1 cellular context compared by ENCODE assay signal in genomic region chr6:15754035-15754705, GRCh38.
TF ChIP-seq lines count a peak whose summit lies in the region.

No MANE protein-coding gene starts in this region.

TF ChIP-seq in K562, 482 proteins besides CTCF, POLR2A, EP300 and RAD21 (continued from another document and continues in another):
- TF ChIP-seq NKRF (IDR thresholded peaks at IDR 0.05; ENCODE audit: borderline replicate concordance) (no peak), ZNF583 (CRISPR knock-in tag; IDR thresholded peaks at IDR 0.05) (no peak), ZNF316 (IDR thresholded peaks at IDR 0.05) (peak; percentile 87), ZNF232 (CRISPR knock-in tag; IDR thresholded peaks at IDR 0.05) (no peak), BDP1 (IDR thresholded peaks at IDR 0.05; ENCODE audit: insufficient read depth, insufficient read length) (no peak), TEAD1 (CRISPR knock-in tag; IDR thresholded peaks at IDR 0.05) (no peak), MAFK (IDR thresholded peaks at IDR 0.05; ENCODE audit: low read length) (peak; percentile 63; the same call in 1 of the 2 replicates), HCFC1 (IDR thresholded peaks at IDR 0.05; ENCODE audit: low read depth, low read length) (peak; percentile 44), ZNF311 (CRISPR knock-in tag; IDR thresholded peaks at IDR 0.05) (0 out of 2 replicates have a peak, but pooled peaks have one; percentile 42), FOXK2 (conservative IDR thresholded peaks at IDR 0.05 in 1 of 2, IDR thresholded peaks at IDR 0.05 in 1 of 2; ENCODE audit: low read depth in 2 of 2) (no peak), ZNF175 (CRISPR knock-in tag; IDR thresholded peaks at IDR 0.05; ENCODE audit: low read depth) (0 out of 2 replicates have a peak, but pooled peaks have one; percentile 30), L3MBTL2 (IDR thresholded peaks at IDR 0.05) (peak; percentile 70; the same call in 1 of the 2 replicates), IRF9 (tag; IDR thresholded peaks at IDR 0.05) (0 out of 2 replicates have a peak, but pooled peaks have one; percentile 8), ZNF589 (CRISPR knock-in tag; IDR thresholded peaks at IDR 0.05; ENCODE audit: low read depth) (0 out of 2 replicates have a peak, but pooled peaks have one; percentile 19), ZNF592 (IDR thresholded peaks at IDR 0.05) (peak; percentile 93), BCOR (IDR thresholded peaks at IDR 0.05) (no peak), ZNF239 (CRISPR knock-in tag; IDR thresholded peaks at IDR 0.05) (no peak), SMAD4 (CRISPR knock-in tag; conservative IDR thresholded peaks at IDR 0.05) (0 out of 2 replicates have a peak, but pooled peaks have one; percentile 35), CREB3L1 (IDR thresholded peaks at IDR 0.05; ENCODE audit: borderline replicate concordance, low read depth) (peak; percentile 51; the same call in 1 of the 2 replicates), NR2C1 (IDR thresholded peaks at IDR 0.05) (no peak), NR2C1 (tag; IDR thresholded peaks at IDR 0.05) (peak; percentile 63), NR4A1 (CRISPR knock-in tag; IDR thresholded peaks at IDR 0.05) (no peak), NR4A1 (tag; IDR thresholded peaks at IDR 0.05) (peak; percentile 30; the same call in 1 of the 2 replicates), MAFG (tag; conservative IDR thresholded peaks at IDR 0.05) (peak; percentile 73)
- TF ChIP-seq, protein P1, sequence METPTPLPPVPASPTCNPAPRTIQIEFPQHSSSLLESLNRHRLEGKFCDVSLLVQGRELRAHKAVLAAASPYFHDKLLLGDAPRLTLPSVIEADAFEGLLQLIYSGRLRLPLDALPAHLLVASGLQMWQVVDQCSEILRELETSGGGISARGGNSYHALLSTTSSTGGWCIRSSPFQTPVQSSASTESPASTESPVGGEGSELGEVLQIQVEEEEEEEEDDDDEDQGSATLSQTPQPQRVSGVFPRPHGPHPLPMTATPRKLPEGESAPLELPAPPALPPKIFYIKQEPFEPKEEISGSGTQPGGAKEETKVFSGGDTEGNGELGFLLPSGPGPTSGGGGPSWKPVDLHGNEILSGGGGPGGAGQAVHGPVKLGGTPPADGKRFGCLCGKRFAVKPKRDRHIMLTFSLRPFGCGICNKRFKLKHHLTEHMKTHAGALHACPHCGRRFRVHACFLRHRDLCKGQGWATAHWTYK (CRISPR knock-in tag; IDR thresholded peaks at IDR 0.05), result no peak
- TF ChIP-seq, protein P2, sequence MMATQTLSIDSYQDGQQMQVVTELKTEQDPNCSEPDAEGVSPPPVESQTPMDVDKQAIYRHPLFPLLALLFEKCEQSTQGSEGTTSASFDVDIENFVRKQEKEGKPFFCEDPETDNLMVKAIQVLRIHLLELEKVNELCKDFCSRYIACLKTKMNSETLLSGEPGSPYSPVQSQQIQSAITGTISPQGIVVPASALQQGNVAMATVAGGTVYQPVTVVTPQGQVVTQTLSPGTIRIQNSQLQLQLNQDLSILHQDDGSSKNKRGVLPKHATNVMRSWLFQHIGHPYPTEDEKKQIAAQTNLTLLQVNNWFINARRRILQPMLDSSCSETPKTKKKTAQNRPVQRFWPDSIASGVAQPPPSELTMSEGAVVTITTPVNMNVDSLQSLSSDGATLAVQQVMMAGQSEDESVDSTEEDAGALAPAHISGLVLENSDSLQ (IDR thresholded peaks at IDR 0.05), result 0 out of 2 replicates have a peak, but pooled peaks have one; percentile 14
- TF ChIP-seq, protein P3, sequence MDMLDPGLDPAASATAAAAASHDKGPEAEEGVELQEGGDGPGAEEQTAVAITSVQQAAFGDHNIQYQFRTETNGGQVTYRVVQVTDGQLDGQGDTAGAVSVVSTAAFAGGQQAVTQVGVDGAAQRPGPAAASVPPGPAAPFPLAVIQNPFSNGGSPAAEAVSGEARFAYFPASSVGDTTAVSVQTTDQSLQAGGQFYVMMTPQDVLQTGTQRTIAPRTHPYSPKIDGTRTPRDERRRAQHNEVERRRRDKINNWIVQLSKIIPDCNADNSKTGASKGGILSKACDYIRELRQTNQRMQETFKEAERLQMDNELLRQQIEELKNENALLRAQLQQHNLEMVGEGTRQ (CRISPR knock-in tag; IDR thresholded peaks at IDR 0.05), result no peak
- TF ChIP-seq, protein P4, sequence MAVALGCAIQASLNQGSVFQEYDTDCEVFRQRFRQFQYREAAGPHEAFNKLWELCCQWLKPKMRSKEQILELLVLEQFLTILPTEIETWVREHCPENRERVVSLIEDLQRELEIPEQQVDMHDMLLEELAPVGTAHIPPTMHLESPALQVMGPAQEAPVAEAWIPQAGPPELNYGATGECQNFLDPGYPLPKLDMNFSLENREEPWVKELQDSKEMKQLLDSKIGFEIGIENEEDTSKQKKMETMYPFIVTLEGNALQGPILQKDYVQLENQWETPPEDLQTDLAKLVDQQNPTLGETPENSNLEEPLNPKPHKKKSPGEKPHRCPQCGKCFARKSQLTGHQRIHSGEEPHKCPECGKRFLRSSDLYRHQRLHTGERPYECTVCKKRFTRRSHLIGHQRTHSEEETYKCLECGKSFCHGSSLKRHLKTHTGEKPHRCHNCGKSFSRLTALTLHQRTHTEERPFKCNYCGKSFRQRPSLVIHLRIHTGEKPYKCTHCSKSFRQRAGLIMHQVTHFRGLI (CRISPR knock-in tag; IDR thresholded peaks at IDR 0.05), result 0 out of 2 replicates have a peak, but pooled peaks have one; percentile 7
- TF ChIP-seq, protein P5, sequence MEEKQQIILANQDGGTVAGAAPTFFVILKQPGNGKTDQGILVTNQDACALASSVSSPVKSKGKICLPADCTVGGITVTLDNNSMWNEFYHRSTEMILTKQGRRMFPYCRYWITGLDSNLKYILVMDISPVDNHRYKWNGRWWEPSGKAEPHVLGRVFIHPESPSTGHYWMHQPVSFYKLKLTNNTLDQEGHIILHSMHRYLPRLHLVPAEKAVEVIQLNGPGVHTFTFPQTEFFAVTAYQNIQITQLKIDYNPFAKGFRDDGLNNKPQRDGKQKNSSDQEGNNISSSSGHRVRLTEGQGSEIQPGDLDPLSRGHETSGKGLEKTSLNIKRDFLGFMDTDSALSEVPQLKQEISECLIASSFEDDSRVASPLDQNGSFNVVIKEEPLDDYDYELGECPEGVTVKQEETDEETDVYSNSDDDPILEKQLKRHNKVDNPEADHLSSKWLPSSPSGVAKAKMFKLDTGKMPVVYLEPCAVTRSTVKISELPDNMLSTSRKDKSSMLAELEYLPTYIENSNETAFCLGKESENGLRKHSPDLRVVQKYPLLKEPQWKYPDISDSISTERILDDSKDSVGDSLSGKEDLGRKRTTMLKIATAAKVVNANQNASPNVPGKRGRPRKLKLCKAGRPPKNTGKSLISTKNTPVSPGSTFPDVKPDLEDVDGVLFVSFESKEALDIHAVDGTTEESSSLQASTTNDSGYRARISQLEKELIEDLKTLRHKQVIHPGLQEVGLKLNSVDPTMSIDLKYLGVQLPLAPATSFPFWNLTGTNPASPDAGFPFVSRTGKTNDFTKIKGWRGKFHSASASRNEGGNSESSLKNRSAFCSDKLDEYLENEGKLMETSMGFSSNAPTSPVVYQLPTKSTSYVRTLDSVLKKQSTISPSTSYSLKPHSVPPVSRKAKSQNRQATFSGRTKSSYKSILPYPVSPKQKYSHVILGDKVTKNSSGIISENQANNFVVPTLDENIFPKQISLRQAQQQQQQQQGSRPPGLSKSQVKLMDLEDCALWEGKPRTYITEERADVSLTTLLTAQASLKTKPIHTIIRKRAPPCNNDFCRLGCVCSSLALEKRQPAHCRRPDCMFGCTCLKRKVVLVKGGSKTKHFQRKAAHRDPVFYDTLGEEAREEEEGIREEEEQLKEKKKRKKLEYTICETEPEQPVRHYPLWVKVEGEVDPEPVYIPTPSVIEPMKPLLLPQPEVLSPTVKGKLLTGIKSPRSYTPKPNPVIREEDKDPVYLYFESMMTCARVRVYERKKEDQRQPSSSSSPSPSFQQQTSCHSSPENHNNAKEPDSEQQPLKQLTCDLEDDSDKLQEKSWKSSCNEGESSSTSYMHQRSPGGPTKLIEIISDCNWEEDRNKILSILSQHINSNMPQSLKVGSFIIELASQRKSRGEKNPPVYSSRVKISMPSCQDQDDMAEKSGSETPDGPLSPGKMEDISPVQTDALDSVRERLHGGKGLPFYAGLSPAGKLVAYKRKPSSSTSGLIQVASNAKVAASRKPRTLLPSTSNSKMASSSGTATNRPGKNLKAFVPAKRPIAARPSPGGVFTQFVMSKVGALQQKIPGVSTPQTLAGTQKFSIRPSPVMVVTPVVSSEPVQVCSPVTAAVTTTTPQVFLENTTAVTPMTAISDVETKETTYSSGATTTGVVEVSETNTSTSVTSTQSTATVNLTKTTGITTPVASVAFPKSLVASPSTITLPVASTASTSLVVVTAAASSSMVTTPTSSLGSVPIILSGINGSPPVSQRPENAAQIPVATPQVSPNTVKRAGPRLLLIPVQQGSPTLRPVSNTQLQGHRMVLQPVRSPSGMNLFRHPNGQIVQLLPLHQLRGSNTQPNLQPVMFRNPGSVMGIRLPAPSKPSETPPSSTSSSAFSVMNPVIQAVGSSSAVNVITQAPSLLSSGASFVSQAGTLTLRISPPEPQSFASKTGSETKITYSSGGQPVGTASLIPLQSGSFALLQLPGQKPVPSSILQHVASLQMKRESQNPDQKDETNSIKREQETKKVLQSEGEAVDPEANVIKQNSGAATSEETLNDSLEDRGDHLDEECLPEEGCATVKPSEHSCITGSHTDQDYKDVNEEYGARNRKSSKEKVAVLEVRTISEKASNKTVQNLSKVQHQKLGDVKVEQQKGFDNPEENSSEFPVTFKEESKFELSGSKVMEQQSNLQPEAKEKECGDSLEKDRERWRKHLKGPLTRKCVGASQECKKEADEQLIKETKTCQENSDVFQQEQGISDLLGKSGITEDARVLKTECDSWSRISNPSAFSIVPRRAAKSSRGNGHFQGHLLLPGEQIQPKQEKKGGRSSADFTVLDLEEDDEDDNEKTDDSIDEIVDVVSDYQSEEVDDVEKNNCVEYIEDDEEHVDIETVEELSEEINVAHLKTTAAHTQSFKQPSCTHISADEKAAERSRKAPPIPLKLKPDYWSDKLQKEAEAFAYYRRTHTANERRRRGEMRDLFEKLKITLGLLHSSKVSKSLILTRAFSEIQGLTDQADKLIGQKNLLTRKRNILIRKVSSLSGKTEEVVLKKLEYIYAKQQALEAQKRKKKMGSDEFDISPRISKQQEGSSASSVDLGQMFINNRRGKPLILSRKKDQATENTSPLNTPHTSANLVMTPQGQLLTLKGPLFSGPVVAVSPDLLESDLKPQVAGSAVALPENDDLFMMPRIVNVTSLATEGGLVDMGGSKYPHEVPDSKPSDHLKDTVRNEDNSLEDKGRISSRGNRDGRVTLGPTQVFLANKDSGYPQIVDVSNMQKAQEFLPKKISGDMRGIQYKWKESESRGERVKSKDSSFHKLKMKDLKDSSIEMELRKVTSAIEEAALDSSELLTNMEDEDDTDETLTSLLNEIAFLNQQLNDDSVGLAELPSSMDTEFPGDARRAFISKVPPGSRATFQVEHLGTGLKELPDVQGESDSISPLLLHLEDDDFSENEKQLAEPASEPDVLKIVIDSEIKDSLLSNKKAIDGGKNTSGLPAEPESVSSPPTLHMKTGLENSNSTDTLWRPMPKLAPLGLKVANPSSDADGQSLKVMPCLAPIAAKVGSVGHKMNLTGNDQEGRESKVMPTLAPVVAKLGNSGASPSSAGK (IDR thresholded peaks at IDR 0.05), result peak; percentile 80
